Comparison of ENCODE assay signal across 9 cellular contexts in the genomic region with DNA sequence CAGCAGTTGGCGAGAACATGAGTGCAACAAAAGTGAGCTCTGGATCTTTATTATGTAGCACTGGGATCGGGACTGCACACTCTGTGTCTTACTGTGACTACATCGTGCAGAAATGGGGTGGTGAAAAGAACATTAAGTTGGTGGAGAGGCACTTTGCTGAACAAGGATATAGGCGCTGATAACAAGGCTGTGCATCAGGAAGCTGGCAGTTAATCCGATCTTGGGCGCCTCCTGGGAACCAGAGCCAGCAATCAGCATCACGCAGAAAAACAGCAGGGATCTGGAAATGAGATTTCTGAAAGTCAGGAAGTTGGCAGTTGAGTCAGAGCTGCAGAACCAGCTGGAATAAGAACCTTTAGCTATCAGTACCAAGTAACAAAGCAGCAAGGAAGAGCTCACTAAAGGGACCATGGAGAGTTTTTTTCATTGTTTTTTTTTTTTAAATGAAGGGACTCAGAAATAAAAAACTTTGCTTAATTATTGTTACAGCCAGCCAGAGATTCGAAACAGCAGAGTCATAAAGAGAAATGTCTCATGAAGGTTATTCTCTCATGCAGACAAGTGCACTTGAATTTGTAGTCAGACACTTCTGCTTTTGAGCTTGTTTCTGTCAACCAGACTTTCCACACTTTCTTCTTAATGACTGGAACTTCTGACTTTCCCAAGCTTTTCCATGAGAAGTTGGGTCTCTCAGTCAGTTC.
A peak's percentile ranks its signal among the peaks of the same experiment; 100 is the strongest.
DNase-seq lines count a peak whose midpoint lies in the region; ATAC-seq, FAIRE-seq and TF ChIP-seq lines count a peak whose summit lies in the region.
"Had no signal": no experiment of that assay in that cellular context is flagged by ENCODE, and none has a peak within 500 bp of the region (broad histone marks: within the 10 kb centered on the region; RNA-seq: fewer than 3 reads in every experiment).

No MANE protein-coding gene starts in this region.

- FAIRE-seq in G401.6 (lab: Jason Lieb, UNC): peak; percentile 99
- no peak for FAIRE-seq in RCC 7860 (lab: Jason Lieb, UNC)

- no peak for TF ChIP-seq CTCF in HEK293 (tag by site-specific recombination; IDR thresholded peaks at IDR 0.05)

- H3K36me3 ChIP-seq in HEK293 (ENCODE audit: control insufficient read depth in 2 of 2, insufficient read depth in 1 of 2, low read length in 2 of 2): no peaks in the 10 kb centered on the region

- DNase-seq in RCC 7860 (ENCODE audit: low spot score) (peak; percentile 35), iPS-NIHi7 (ENCODE audit: extremely low spot score) (peak; percentile 46), cerebellar nuclear complex (lab: John Stamatoyannopoulos, UW) (no peak)
- no peak for DNase-seq in stimulated activated naive CD4-positive, alpha-beta T cell treated with Interleukin-2 at 50 U/mL for 16 hours (lab: John Stamatoyannopoulos, UW)
- DNase-seq in stimulated activated naive CD8-positive, alpha-beta T cell treated with anti-CD3 and anti-CD28 coated beads, Interleukin-15, Interleukin-2, amounts not matched to agents 100 U/mL and 50 U/mL, for 24 hours: no peak
- DNase-seq: activated effector memory CD4-positive, alpha-beta T cell treated with Interleukin-2 at 50 U/mL for 16 hours had no signal

- CTCF ChIA-PET in HEK293 (lab: Yijun Ruan, JAX): interaction anchor here (0.6 to 0.9 kb wide), 5 partner anchors 16 to 525 kb away, joined by 3 to 6 read pairs (median 3); no protein-coding TSS in a partner anchor

- POLR2A ChIA-PET in HEK293 (lab: Yijun Ruan, JAX): no interaction called here

- H3K4me3 ChIP-seq in HEK293 (ENCODE audit: low read depth, low read length): no peak overlapping the region

- no peak for ATAC-seq in stimulated activated naive CD8-positive, alpha-beta T cell treated with anti-CD3 and anti-CD28 coated beads, Interleukin-15, Interleukin-2, amounts not matched to agents 100 U/mL and 50 U/mL, for 24 hours
- ATAC-seq in GM18870 (IDR thresholded peaks at IDR 0.05; ENCODE audit: unreplicated experiment): no peak

- H3K27ac ChIP-seq in HEK293 (ENCODE audit: extremely low read depth, low read depth, low read length): no peak overlapping the region

- no peaks in the 10 kb centered on the region for H3K4me1 ChIP-seq in HEK293 (ENCODE audit: control insufficient read depth, insufficient read depth, low read length)

- no peaks in the 10 kb centered on the region for H3K9me3 ChIP-seq in HEK293 (ENCODE audit: control insufficient read depth, insufficient read depth, low read depth, low read length)

TF ChIP-seq in HEK293, 187 proteins besides CTCF, POLR2A, EP300 and RAD21:
- TF ChIP-seq FEZF1 (tag by site-specific recombination; IDR thresholded peaks at IDR 0.05) (peak; percentile 81), ZBTB20 (tag by site-specific recombination; IDR thresholded peaks at IDR 0.05) (peak; percentile 32; the same call in 1 of the 2 replicates), ZBTB17 (tag by site-specific recombination; IDR thresholded peaks at IDR 0.05) (peak; percentile 77), ZNF266 (tag by site-specific recombination; IDR thresholded peaks at IDR 0.05; ENCODE audit: low read depth) (no peak), TRIM28 (IDR thresholded peaks at IDR 0.05; ENCODE audit: borderline replicate concordance, low read length) (peak; percentile 84), ZIC2 (tag by site-specific recombination; IDR thresholded peaks at IDR 0.05) (peak; percentile 44; the same call in 1 of the 2 replicates), BCL11A (tag by site-specific recombination; IDR thresholded peaks at IDR 0.05; ENCODE audit: low read depth) (no peak)
- TF ChIP-seq, protein P1, sequence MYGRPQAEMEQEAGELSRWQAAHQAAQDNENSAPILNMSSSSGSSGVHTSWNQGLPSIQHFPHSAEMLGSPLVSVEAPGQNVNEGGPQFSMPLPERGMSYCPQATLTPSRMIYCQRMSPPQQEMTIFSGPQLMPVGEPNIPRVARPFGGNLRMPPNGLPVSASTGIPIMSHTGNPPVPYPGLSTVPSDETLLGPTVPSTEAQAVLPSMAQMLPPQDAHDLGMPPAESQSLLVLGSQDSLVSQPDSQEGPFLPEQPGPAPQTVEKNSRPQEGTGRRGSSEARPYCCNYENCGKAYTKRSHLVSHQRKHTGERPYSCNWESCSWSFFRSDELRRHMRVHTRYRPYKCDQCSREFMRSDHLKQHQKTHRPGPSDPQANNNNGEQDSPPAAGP (tag by site-specific recombination; IDR thresholded peaks at IDR 0.05): no peak

Comparison
In these comparisons a context has a peak if more than half of its experiments do, and no peak if none do; other contexts are left out.
1. DNase-seq: peak in RCC 7860 (single experiment) and iPS-NIHi7 (single experiment); none in stimulated activated naive CD4-positive, alpha-beta T cell treated with Interleukin-2 at 50 U/mL for 16 hours (single experiment), stimulated activated naive CD8-positive, alpha-beta T cell treated with anti-CD3 and anti-CD28 coated beads, Interleukin-15, Interleukin-2, amounts not matched to agents 100 U/mL and 50 U/mL, for 24 hours (single experiment) and cerebellar nuclear complex (0 of 2).